ENCODE assay signal across 14 cellular contexts in the genomic region with DNA sequence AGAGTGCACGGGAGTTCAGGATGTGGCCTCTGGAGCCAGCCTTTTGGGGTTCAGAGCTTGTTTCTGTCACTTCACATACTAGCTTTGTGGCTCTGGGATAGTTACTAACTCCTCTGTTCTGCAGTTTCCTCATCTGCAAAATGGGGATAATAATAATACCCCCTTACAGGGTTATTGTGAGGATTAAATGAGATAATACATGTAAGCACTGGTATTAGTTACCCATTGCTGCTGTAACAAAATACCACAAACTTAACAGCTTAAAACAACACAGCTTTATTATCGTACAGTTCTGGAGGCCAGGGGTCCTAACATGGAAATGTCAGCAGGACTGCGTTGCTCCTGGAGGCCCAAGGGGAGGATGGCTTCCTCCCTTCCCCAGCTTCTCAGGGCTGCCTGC. TPM values are rescaled to one million over a fixed set of nuclear protein-coding genes. Genes with fewer than 3 reads are reported as not detected.
DNase-seq lines count a peak whose midpoint lies in the region; ATAC-seq, FAIRE-seq and TF ChIP-seq lines count a peak whose summit lies in the region.
"Had no signal": no experiment of that assay in that cellular context is flagged by ENCODE, and none has a peak within 500 bp of the region (broad histone marks: within the 10 kb centered on the region; RNA-seq: fewer than 3 reads in every experiment).

No MANE protein-coding gene starts in this region.

- peaks cover 84% of the 10 kb centered on the region for H3K36me3 Mint-ChIP-seq in CD8-positive, alpha-beta T cell
- peaks cover 18% of the 10 kb centered on the region for H3K36me3 Mint-ChIP-seq in T-helper 17 cell (ENCODE audit: low read depth)

- no peak overlapping the region for H3K9ac ChIP-seq in kidney (ENCODE audit: low read length in 2 of 2)

- no peak overlapping the region for H3K4me3 ChIP-seq in CD8-positive, alpha-beta T cell (ENCODE audit: low read depth, low read length)
- H3K4me3 ChIP-seq in skin epidermis (no peak overlapping the region), kidney (ENCODE audit: low read length in 2 of 2) (no peak overlapping the region)
- H3K4me3 ChIP-seq: psoas muscle had no signal

- POLR2A ChIA-PET in CD8-positive, alpha-beta T cell (lab: Charles Lee) = interaction anchor here (1.0 to 38.7 kb wide), 7 partner anchors 1 to 283 kb away, joined by 3 to 1009 read pairs (median 6); partner anchors contain the start of genes PHF19 and TRAF1

- H3K4me3 Mint-ChIP-seq in CD8-positive, alpha-beta T cell = no peak overlapping the region
- H3K4me3 Mint-ChIP-seq in T-helper 17 cell = peak overlapping the region; percentile 21
- H3K4me3 Mint-ChIP-seq: IgD-negative memory B cell, mesothelial cell of epicardium had no signal

- ATAC-seq in CD8-positive, alpha-beta T cell = no peak
- no peak for ATAC-seq in T-helper 17 cell
- ATAC-seq in GM18520 (IDR thresholded peaks at IDR 0.05; ENCODE audit: unreplicated experiment) = no peak
- ATAC-seq: PC-3 had no signal

- no peaks in the 10 kb centered on the region for H3K27me3 ChIP-seq in CD8-positive, alpha-beta T cell (ENCODE audit: insufficient read depth, low read length)

- peak overlapping the region; percentile 90 for H3K27ac Mint-ChIP-seq in CD8-positive, alpha-beta T cell
- H3K27ac Mint-ChIP-seq in T-helper 17 cell = peak overlapping the region; percentile 96

- H3K27me3 Mint-ChIP-seq in CD8-positive, alpha-beta T cell (ENCODE audit: low read depth) = no peaks in the 10 kb centered on the region
- no peaks in the 10 kb centered on the region for H3K27me3 Mint-ChIP-seq in T-helper 17 cell
- H3K27me3 Mint-ChIP-seq: IgD-negative memory B cell had no signal

- intact Hi-C loops in CD8-positive, alpha-beta T cell (cut with DNase I, micrococcal nuclease) = loop anchor here in 1 of 2 experiments (2.0 kb wide), 1 partner anchor 20 kb away; no protein-coding TSS in a partner anchor
- intact Hi-C loops in kidney (cut with DNase I) = no loop called here

- CTCF ChIA-PET in CD8-positive, alpha-beta T cell (lab: Charles Lee) = interaction anchor here (0.9 to 2.6 kb wide), 7 partner anchors 8 to 75 kb away, joined by 3 to 16 read pairs (median 8); partner anchors contain the start of genes PSMD5 and TRAF1

- no peak for TF ChIP-seq CTCF in CD8-positive, alpha-beta T cell (IDR thresholded peaks at IDR 0.05)
- TF ChIP-seq CTCF in kidney (IDR thresholded peaks at IDR 0.05; ENCODE audit: borderline replicate concordance, extremely low read depth, insufficient read depth) = no peak

- peaks cover 88% of the 10 kb centered on the region for H3K4me1 Mint-ChIP-seq in CD8-positive, alpha-beta T cell (ENCODE audit: low read depth)
- peaks cover 61% of the 10 kb centered on the region for H3K4me1 Mint-ChIP-seq in T-helper 17 cell

- no peak for DNase-seq in CD8-positive, alpha-beta T cell
- no peak for DNase-seq in T-helper 17 cell
- DNase-seq in kidney = no peak
- DNase-seq in NCI-H1436 treated with DMSO at 0.1 percent for 48 hours (lab: John Stamatoyannopoulos, UW) = no peak
- DNase-seq: NCI-H1105; NCI-H446; PC-3; stimulated activated CD4-positive, alpha-beta T cell treated with anti-CD3 and anti-CD28 coated beads, Interleukin-1b, Interleukin-23, amount 100 ng/mL, for 48 hours had no signal

- peaks cover 80% of the 10 kb centered on the region for H3K4me1 ChIP-seq in CD8-positive, alpha-beta T cell (ENCODE audit: insufficient read depth, low read length)
- H3K4me1 ChIP-seq in kidney (ENCODE audit: control insufficient read depth in 1 of 2, insufficient read depth in 1 of 2, low read depth in 1 of 2, low read length in 2 of 2) = peaks cover 0 to 8% of the 10 kb centered on the region in 2 donors

- no peaks in the 10 kb centered on the region for H3K9me3 ChIP-seq in CD8-positive, alpha-beta T cell (ENCODE audit: low read length)
- H3K9me3 ChIP-seq in T-helper 17 cell (ENCODE audit: control insufficient read depth, low read length, poor library complexity, severe bottlenecking) (peaks cover under 1% of the 10 kb centered on the region), kidney (ENCODE audit: control insufficient read depth in 1 of 2, low read length in 2 of 2) (no peaks in the 10 kb centered on the region)
- H3K9me3 ChIP-seq: psoas muscle had no signal

- H3K9me3 Mint-ChIP-seq in CD8-positive, alpha-beta T cell = no peaks in the 10 kb centered on the region
- H3K9me3 Mint-ChIP-seq: IgD-negative memory B cell had no signal

- FAIRE-seq in kidney (lab: Jason Lieb, UNC) = no peak

- H3K36me3 ChIP-seq in CD8-positive, alpha-beta T cell (ENCODE audit: insufficient read depth, low read length) = peaks cover 40% of the 10 kb centered on the region
- H3K36me3 ChIP-seq in kidney (ENCODE audit: control insufficient read depth in 1 of 2, insufficient read depth in 2 of 2, low read length in 2 of 2) = no peaks in the 10 kb centered on the region

- no peak overlapping the region for H3K27ac ChIP-seq in CD8-positive, alpha-beta T cell (ENCODE audit: low read depth, low read length)
- peak overlapping the region; percentile 90 for H3K27ac ChIP-seq in cingulate gyrus (ENCODE audit: low read depth, low read length)
- peak overlapping the region in 11 of 21 experiments; percentile 2 to 99 (median 16) for H3K27ac ChIP-seq in skin epidermis
- H3K27ac ChIP-seq in kidney (ENCODE audit: low read depth in 2 of 2, low read length in 2 of 2) = no peak overlapping the region
- H3K27ac ChIP-seq: psoas muscle had no signal

RNA-seq across cellular contexts. Expression of gene TRAF1, which starts 9.3 kb away (rescaled TPM):
- 10 to 100 TPM; 61.2 to 61.7 TPM for total RNA-seq in CD8-positive, alpha-beta T cell
- total RNA-seq in T-helper 17 cell (100 to 1,000 TPM; 103 to 118 TPM), kidney (10.9 TPM)
- polyA plus RNA-seq in kidney (ENCODE audit: insufficient read depth, low read depth, low replicate concordance) = 3.1 TPM

RNA-seq across cellular contexts. Expression of gene PHF19, which starts 40.3 kb away (rescaled TPM):
- 10 to 100 TPM; 47.3 to 48.5 TPM for total RNA-seq in CD8-positive, alpha-beta T cell
- 10 to 100 TPM; 69.9 to 96.9 TPM for total RNA-seq in T-helper 17 cell
- 17.4 TPM for total RNA-seq in kidney
- polyA plus RNA-seq in kidney (ENCODE audit: insufficient read depth, low read depth, low replicate concordance) = 6.9 TPM

Comparison
In these comparisons a context has a peak if more than half of its experiments do, and no peak if none do; other contexts are left out.
1. H3K27ac ChIP-seq: peak in cingulate gyrus (single experiment) and skin epidermis (11 of 21); none in CD8-positive, alpha-beta T cell (single experiment) and kidney (0 of 2).